1 cellular context compared by ENCODE assay signal in the genomic region with DNA sequence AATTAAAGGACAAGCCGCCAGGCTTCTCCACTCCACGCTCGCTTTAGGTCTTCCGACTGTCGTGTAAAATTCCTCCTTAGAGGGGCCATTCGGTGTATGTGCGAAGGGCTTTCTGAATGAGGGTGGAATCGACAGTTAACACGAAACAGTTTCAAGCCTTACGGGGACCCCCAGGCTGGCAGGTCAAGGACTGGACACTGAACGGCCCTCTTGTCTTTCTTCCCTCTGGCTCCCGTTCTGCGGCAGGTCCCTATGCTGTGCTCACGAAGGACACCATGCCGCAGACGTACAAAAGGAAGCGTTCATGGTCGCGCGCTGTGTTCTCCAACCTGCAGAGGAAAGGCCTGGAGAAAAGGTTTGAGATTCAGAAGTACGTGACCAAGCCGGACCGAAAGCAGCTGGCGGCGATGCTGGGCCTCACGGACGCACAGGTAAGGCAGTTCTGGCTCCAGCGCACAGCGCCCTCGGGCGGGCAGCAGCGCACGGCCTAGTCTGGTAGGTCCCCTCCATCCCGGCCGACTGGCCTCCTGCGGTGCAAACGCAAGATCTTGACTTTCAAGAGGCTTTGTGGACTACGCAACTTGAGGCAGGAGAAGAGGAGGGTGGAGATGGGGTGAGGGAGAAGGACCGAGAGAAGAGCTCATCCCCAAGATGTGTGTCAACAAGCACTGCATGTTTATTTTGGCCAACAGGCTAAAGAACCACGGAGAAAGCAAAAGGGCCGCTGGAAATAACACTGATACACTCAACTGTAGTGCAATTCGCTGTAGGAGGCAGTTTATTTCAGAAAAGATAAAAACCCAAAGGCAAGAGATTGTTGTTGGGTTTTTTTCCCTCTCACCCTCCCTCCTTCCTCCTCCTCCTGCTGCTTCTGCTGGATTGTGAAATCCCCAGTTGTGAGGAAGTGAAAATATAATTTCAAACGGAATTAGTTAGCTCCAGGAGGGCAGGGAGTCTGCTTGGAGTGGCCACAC.
TF ChIP-seq lines count a peak whose summit lies in the region.

No MANE protein-coding gene starts in this region.

TF ChIP-seq in GM23338, 12 proteins besides CTCF, POLR2A, EP300 and RAD21 (continued from another document):
- TF ChIP-seq, protein P1, sequence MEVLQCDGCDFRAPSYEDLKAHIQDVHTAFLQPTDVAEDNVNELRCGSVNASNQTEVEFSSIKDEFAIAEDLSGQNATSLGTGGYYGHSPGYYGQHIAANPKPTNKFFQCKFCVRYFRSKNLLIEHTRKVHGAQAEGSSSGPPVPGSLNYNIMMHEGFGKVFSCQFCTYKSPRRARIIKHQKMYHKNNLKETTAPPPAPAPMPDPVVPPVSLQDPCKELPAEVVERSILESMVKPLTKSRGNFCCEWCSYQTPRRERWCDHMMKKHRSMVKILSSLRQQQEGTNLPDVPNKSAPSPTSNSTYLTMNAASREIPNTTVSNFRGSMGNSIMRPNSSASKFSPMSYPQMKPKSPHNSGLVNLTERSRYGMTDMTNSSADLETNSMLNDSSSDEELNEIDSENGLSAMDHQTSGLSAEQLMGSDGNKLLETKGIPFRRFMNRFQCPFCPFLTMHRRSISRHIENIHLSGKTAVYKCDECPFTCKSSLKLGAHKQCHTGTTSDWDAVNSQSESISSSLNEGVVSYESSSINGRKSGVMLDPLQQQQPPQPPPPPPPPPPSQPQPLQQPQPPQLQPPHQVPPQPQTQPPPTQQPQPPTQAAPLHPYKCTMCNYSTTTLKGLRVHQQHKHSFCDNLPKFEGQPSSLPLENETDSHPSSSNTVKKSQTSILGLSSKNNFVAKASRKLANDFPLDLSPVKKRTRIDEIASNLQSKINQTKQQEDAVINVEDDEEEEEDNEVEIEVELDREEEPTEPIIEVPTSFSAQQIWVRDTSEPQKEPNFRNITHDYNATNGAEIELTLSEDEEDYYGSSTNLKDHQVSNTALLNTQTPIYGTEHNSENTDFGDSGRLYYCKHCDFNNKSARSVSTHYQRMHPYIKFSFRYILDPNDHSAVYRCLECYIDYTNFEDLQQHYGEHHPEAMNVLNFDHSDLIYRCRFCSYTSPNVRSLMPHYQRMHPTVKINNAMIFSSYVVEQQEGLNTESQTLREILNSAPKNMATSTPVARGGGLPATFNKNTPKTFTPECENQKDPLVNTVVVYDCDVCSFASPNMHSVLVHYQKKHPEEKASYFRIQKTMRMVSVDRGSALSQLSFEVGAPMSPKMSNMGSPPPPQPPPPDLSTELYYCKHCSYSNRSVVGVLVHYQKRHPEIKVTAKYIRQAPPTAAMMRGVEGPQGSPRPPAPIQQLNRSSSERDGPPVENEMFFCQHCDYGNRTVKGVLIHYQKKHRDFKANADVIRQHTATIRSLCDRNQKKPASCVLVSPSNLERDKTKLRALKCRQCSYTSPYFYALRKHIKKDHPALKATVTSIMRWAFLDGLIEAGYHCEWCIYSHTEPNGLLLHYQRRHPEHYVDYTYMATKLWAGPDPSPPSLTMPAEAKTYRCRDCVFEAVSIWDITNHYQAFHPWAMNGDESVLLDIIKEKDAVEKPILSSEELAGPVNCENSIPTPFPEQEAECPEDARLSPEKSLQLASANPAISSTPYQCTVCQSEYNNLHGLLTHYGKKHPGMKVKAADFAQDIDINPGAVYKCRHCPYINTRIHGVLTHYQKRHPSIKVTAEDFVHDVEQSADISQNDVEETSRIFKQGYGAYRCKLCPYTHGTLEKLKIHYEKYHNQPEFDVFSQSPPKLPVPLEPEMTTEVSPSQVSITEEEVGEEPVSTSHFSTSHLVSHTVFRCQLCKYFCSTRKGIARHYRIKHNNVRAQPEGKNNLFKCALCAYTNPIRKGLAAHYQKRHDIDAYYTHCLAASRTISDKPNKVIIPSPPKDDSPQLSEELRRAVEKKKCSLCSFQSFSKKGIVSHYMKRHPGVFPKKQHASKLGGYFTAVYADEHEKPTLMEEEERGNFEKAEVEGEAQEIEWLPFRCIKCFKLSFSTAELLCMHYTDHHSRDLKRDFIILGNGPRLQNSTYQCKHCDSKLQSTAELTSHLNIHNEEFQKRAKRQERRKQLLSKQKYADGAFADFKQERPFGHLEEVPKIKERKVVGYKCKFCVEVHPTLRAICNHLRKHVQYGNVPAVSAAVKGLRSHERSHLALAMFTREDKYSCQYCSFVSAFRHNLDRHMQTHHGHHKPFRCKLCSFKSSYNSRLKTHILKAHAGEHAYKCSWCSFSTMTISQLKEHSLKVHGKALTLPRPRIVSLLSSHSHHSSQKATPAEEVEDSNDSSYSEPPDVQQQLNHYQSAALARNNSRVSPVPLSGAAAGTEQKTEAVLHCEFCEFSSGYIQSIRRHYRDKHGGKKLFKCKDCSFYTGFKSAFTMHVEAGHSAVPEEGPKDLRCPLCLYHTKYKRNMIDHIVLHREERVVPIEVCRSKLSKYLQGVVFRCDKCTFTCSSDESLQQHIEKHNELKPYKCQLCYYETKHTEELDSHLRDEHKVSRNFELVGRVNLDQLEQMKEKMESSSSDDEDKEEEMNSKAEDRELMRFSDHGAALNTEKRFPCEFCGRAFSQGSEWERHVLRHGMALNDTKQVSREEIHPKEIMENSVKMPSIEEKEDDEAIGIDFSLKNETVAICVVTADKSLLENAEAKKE (CRISPR knock-in tag; IDR thresholded peaks at IDR 0.05) = no peak
- TF ChIP-seq JUNB (IDR thresholded peaks at IDR 0.05; ENCODE audit: unreplicated experiment) (no peak), EZH2phosphoT487 (IDR thresholded peaks at IDR 0.05; ENCODE audit: unreplicated experiment) (peak; percentile 87), POLR2AphosphoS5 (IDR thresholded peaks at IDR 0.05; ENCODE audit: low read depth) (no peak), CREB1 (CRISPR knock-in tag; IDR thresholded peaks at IDR 0.05; ENCODE audit: low read depth) (no peak), EZH2 (IDR thresholded peaks at IDR 0.05; ENCODE audit: low read depth, unreplicated experiment) (peak; percentile 94), ZNF331 (CRISPR knock-in tag; IDR thresholded peaks at IDR 0.05; ENCODE audit: low read depth) (no peak), NANOG (IDR thresholded peaks at IDR 0.05; ENCODE audit: borderline replicate concordance) (no peak)
